ENCODE assay signal across 10 cellular contexts in the genomic region with DNA sequence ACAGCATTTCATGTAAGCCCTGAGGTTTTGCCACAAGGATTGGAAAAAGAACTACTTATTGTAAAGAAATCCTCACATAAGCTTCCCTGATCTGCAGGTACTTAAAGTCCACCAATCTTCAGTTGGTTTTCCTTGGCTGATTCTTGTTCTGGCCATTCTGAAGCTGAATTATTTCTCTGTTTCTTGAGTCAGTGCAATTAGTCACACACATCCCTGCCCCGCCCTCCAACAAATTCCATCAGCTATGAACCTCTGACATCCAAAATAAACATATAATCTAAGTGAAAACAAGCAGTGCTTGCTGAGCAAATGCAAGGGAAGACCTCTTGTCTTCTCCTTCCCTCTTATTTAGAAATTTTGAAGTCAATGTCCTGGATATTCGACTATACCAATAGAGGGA. TPM values are rescaled to one million over a fixed set of nuclear protein-coding genes. Genes with fewer than 3 reads are reported as not detected.
DNase-seq lines count a peak whose midpoint lies in the region; ATAC-seq and TF ChIP-seq lines count a peak whose summit lies in the region.
"Had no signal": no experiment of that assay in that cellular context is flagged by ENCODE, and none has a peak within 500 bp of the region (broad histone marks: within the 10 kb centered on the region; RNA-seq: fewer than 3 reads in every experiment).

No MANE protein-coding gene starts in this region.

- no peaks in the 10 kb centered on the region for H3K27me3 Mint-ChIP-seq in activated T-helper 17 cell treated with anti-CD3 and anti-CD28 coated beads, Interleukin-2, amount 50 U/mL, for 72 hours

- H3K27ac Mint-ChIP-seq in activated T-helper 17 cell treated with anti-CD3 and anti-CD28 coated beads, Interleukin-2, amount 50 U/mL, for 72 hours = peak overlapping the region; percentile 92

- H3K36me3 Mint-ChIP-seq in activated T-helper 17 cell treated with anti-CD3 and anti-CD28 coated beads, Interleukin-2, amount 50 U/mL, for 72 hours (ENCODE audit: low read depth) = peaks cover 44% of the 10 kb centered on the region

- DNase-seq in AG08395 (ENCODE audit: low spot score) (peak; percentile 74), H4 (ENCODE audit: low spot score) (peak; percentile 14), foreskin fibroblast (peak; percentile 76 to 91), NCI-H1105 (lab: John Stamatoyannopoulos, UW) (no peak), NCI-H748 (lab: John Stamatoyannopoulos, UW; ENCODE audit: unreplicated experiment) (no peak), posterior vena cava (ENCODE audit: low spot score) (no peak), NOMO-1 treated with dmso at 0.1 percent for 144 hours (lab: John Stamatoyannopoulos, UW; ENCODE audit: unreplicated experiment) (no peak)
- DNase-seq: stimulated activated CD4-positive, alpha-beta T cell treated with anti-CD3 and anti-CD28 coated beads, Interleukin-2, amount 100 ng/mL, for 48 hours; transverse colon had no signal

- ATAC-seq in activated T-helper 17 cell treated with anti-CD3 and anti-CD28 coated beads, Interleukin-2, amount 50 U/mL, for 72 hours (replicated peaks) = no peak

- no peak overlapping the region for H3K4me3 ChIP-seq in foreskin fibroblast (ENCODE audit: low read depth in 1 of 2, low read length in 2 of 2)
- H3K4me3 ChIP-seq: transverse colon had no signal

- H3K4me1 Mint-ChIP-seq in activated T-helper 17 cell treated with anti-CD3 and anti-CD28 coated beads, Interleukin-2, amount 50 U/mL, for 72 hours = peaks cover 24% of the 10 kb centered on the region

- peak overlapping the region; percentile 72 for H3K4me3 Mint-ChIP-seq in activated T-helper 17 cell treated with anti-CD3 and anti-CD28 coated beads, Interleukin-2, amount 50 U/mL, for 72 hours

- intact Hi-C loops in posterior vena cava (cut with DNase I) = no loop called here

- no peak for TF ChIP-seq CTCF in foreskin fibroblast (IDR thresholded peaks at IDR 0.05; ENCODE audit: low read depth, low read length)

- no peaks in the 10 kb centered on the region for H3K9me3 Mint-ChIP-seq in activated T-helper 17 cell treated with anti-CD3 and anti-CD28 coated beads, Interleukin-2, amount 50 U/mL, for 72 hours

RNA-seq across cellular contexts. Expression of a gene that starts 8.2 kb away (rescaled TPM):
- not detected in 2 replicates for total RNA-seq in H4 (2014; rRNA removed; shearing (Covaris generic))
- total RNA-seq in activated T-helper 17 cell treated with anti-CD3 and anti-CD28 coated beads, Interleukin-2, amount 50 U/mL, for 72 hours = under 1 TPM in 1 of 2 donors, not detected in 1; 0.19 TPM
- total RNA-seq in posterior vena cava = not detected
- total RNA-seq: transverse colon had no signal

RNA-seq across cellular contexts. Expression of a gene that starts 12.4 kb away (rescaled TPM):
- 5.3 and 7.6 TPM in 2 replicates for total RNA-seq in H4 (2014; rRNA removed; shearing (Covaris generic))
- total RNA-seq in activated T-helper 17 cell treated with anti-CD3 and anti-CD28 coated beads, Interleukin-2, amount 50 U/mL, for 72 hours = 10 to 100 TPM; 70.3 to 70.6 TPM
- total RNA-seq in posterior vena cava = 10 to 100 TPM; 27.3 to 29.8 TPM

RNA-seq across cellular contexts. Expression of a gene that starts 42.0 kb away (rescaled TPM):
- 30.9 and 38.1 TPM in 2 replicates for total RNA-seq in H4 (2014; rRNA removed; shearing (Covaris generic))
- 10 to 100 TPM; 41.0 to 52.3 TPM for total RNA-seq in activated T-helper 17 cell treated with anti-CD3 and anti-CD28 coated beads, Interleukin-2, amount 50 U/mL, for 72 hours
- 10 to 100 TPM; 53.2 to 57.5 TPM for total RNA-seq in posterior vena cava

RNA-seq across cellular contexts. Expression of a gene that starts 43.6 kb away (rescaled TPM):
- total RNA-seq in H4 (2014; rRNA removed; shearing (Covaris generic)) = not detected in 2 replicates
- 10 to 100 TPM; 17.5 to 21.6 TPM for total RNA-seq in activated T-helper 17 cell treated with anti-CD3 and anti-CD28 coated beads, Interleukin-2, amount 50 U/mL, for 72 hours
- 1 to 10 TPM; 3.0 to 5.7 TPM for total RNA-seq in posterior vena cava

Comparison
In these comparisons a context has a peak if more than half of its experiments do, and no peak if none do; other contexts are left out.
1. DNase-seq: peak in AG08395 (single experiment), H4 (single experiment) and foreskin fibroblast (2 of 2); none in NCI-H1105 (single experiment), NCI-H748 (single experiment), posterior vena cava (single experiment) and NOMO-1 treated with dmso at 0.1 percent for 144 hours (single experiment).